In genomic region chr12:46004715-46005114, GRCh38 we compare ENCODE assay signal across 28 cellular contexts.
"Had no signal": no experiment of that assay in that cellular context is flagged by ENCODE, and none has a peak within 500 bp of the region (broad histone marks: within the 10 kb centered on the region; RNA-seq: fewer than 3 reads in every experiment).

No MANE protein-coding gene starts in this region.

- FAIRE-seq: RCC 7860 had no signal

- DNase-seq: MG63, MV-4-11, NCI-H1092, NCI-H1105, NCI-H1417 treated with DMSO at 0.1 percent for 48 hours, NCI-H1436 treated with DMSO at 0.1 percent for 48 hours, NCI-H1694 treated with DMSO at 0.1 percent for 48 hours, NCI-H187 treated with DMSO at 0.1 percent for 48 hours, NCI-H2029, NCI-H2081, NCI-H2227 treated with DMSO at 0.1 percent for 48 hours, NCI-H345, NCI-H446, NCI-H510A treated with DMSO at 0.1 percent for 48 hours, NCI-H524 treated with DMSO at 0.1 percent for 48 hours, NCI-H526 treated with DMSO at 0.1 percent for 48 hours, NCI-H774, PC-9, SHP77, SIG-M5, SJCRH30, T-cell had no signal

- ATAC-seq: Panc1, Right ventricle myocardium inferior, SK-N-SH treated with all-trans-retinoic acid at 6 μM for 48 hours, T-cell had no signal

- H3K4me2 ChIP-seq: PC-9 had no signal

- H2AFZ ChIP-seq: PC-9 had no signal

- H3K36me3 ChIP-seq: MG63, SJCRH30 had no signal

- H3K4me1 ChIP-seq: SJCRH30 had no signal

- H3K9me3 ChIP-seq: MG63, SJCRH30 had no signal

- H3K27ac ChIP-seq: PC-9, RWPE1, SJCRH30, SK-N-MC had no signal

- H3K27me3 ChIP-seq: MG63, SJCRH30 had no signal

- H3K4me3 ChIP-seq: MG63, PC-9, SJCRH30, SK-N-MC had no signal
